Comparison of ENCODE assay signal across 8 cellular contexts in the genomic region with DNA sequence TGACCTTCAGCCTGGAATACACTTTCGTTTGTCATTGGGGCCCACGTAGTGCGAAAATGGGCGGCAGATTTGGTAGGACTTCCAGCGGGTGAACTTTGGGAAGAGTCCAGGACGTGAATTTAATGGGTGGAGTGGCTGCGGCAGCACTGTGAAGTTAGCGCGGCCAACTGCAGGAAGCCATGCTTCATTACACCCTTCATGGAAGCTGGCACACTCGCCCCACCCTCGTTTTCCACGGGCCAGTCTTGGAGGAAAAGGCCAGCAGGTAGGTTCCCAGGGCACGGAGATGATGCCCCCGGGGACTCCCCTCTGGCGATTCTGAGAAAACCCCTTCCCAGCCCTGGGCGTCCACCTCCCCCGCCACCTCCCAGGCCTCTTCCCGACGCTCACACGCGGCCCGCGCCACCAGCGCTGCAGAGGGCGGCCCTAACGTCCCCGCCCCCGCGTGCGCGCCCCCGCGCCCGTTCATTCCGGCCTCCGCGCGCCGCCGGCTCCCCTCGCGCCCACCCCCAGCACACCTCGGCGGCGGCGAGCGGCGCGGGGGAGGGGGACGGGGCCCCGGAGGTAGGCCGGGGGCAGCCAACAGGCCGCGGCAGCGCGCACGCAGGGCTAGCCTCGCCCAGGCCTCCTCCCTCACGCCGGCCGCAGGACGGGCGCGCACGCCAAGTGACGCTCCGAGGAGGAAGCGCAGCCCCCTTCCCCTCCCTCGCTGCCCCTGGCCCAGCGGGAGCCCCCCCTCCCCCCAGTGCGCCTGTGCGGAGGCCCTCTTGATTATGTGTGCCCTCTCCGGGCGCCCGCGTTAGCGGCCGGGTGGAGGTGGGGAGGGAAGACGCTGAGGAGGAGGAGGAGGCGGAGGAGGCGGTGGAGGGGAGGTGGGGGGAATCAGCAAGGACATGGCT. TPM values are rescaled to one million over a fixed set of nuclear protein-coding genes. Genes with fewer than 3 reads are reported as not detected.
DNase-seq lines count a peak whose midpoint lies in the region; ATAC-seq and TF ChIP-seq lines count a peak whose summit lies in the region.

A gene (plus strand): TSS at position 656 of the 899 bp plus-strand sequence. CDS start 413 bp downstream, outside the sequence.

- peak within 1 kb of the TSS; percentile 89 for H3K23ac ChIP-seq in IMR-90 (ENCODE audit: low read depth, low read length)

- H3K4ac ChIP-seq in IMR-90 (ENCODE audit: low read depth, low read length) = peak within 1 kb of the TSS; percentile 87

- peak; percentile 81 for DNase-seq in DMS 273 treated with DMSO at 0.1 percent for 48 hours (lab: John Stamatoyannopoulos, UW)
- peak; percentile 94 for DNase-seq in IMR-90
- DNase-seq in activated T-cell treated with anti-CD3 and anti-CD28 coated beads, Interleukin-2, amount 50 U/mL, for 4 hours = peak; percentile 88
- DNase-seq in myocyte (ENCODE audit: low read depth) = peak; percentile 97
- DNase-seq in stimulated activated CD8-positive, alpha-beta memory T cell treated with anti-CD3 and anti-CD28 coated beads, Interleukin-7, amount 100 ng/mL, for 48 hours (ENCODE audit: extremely low read depth in 1 of 2, low read depth in 1 of 2) = peak; percentile 85 to 88

- no peak within 1 kb of the TSS; the same call in 2 of the 3 replicates for H2BK15ac ChIP-seq in IMR-90 (ENCODE audit: low read depth, low read length)

- no TSS peak for BruUV-seq in IMR-90 (replicated peaks; lab: Mats Ljungman, UMichigan)

- peaks cover 8% of the 10 kb centered on the region; the same call in 1 of the 2 replicates for H4K20me1 ChIP-seq in IMR-90 (ENCODE audit: insufficient read depth, low read length)

- H3K36me3 ChIP-seq in IMR-90 (ENCODE audit: control insufficient read depth, insufficient read depth, low read length) = peaks cover 2% of the 10 kb centered on the region; the same call in 1 of the 2 replicates

- peaks cover under 1 to 15% of the 10 kb centered on the region in 2 experiments for H3K79me1 ChIP-seq in IMR-90 (ENCODE audit: low read depth in 1 of 2, low read length in 2 of 2)

- no peaks in the 10 kb centered on the region for H3K9me3 ChIP-seq in IMR-90 (ENCODE audit: control insufficient read depth, insufficient read depth, low read length)

- peaks cover 19% of the 10 kb centered on the region for H3K4me1 Mint-ChIP-seq in activated T-cell treated with anti-CD3 and anti-CD28 coated beads, Interleukin-2, amount 50 U/mL, for 4 hours (ENCODE audit: low read depth)

- peaks cover 5% of the 10 kb centered on the region for H3K36me3 Mint-ChIP-seq in activated T-cell treated with anti-CD3 and anti-CD28 coated beads, Interleukin-2, amount 50 U/mL, for 4 hours (ENCODE audit: insufficient read depth)

- TF ChIP-seq CTCF in IMR-90 (conservative IDR thresholded peaks at IDR 0.05; ENCODE audit: low read depth, low read length) = peak; percentile 28

- WGBS in IMR-90 (ENCODE audit: extremely low coverage in 2 of 2, insufficient read length in 1 of 2), 2 experiments = 0% methylated on average over 11 of the region's 81 CpGs; no CpG with 5 or more reads in 1 of the 2 experiments

- peak within 1 kb of the TSS; percentile 47 for H4K5ac ChIP-seq in IMR-90 (ENCODE audit: low read depth, low read length)

- peak within 1 kb of the TSS; percentile 81 for H2BK5ac ChIP-seq in IMR-90 (ENCODE audit: low read depth, low read length, poor library complexity, severe bottlenecking)

- POLR2A ChIA-PET in IMR-90 (lab: Charles Lee; ENCODE audit: unreplicated experiment) = no interaction called here

- H3K18ac ChIP-seq in IMR-90 (ENCODE audit: low read depth, low read length) = peak within 1 kb of the TSS; percentile 85

- peak; percentile 59; the same call in 1 of the 2 replicates for TF ChIP-seq POLR2A in IMR-90 (IDR thresholded peaks at IDR 0.05; ENCODE audit: low read depth, low read length)

- TF ChIP-seq RAD21 in IMR-90 (IDR thresholded peaks at IDR 0.05; ENCODE audit: low read length) = no peak; the same call in 1 of the 2 replicates

- H3K27ac ChIP-seq in IMR-90 (ENCODE audit: insufficient read depth, low read length) = peak within 1 kb of the TSS; percentile 97

- peak within 1 kb of the TSS; percentile 92 for H3K56ac ChIP-seq in IMR-90 (ENCODE audit: extremely low read depth, insufficient read depth, low read length)

- ATAC-seq in GM21447 (IDR thresholded peaks at IDR 0.05; ENCODE audit: unreplicated experiment) (peak; percentile 72), IMR-90 (ENCODE audit: low read depth) (peak; percentile 94), esophagus mucosa (peak; percentile 97)
- peak; percentile 86 to 89 for ATAC-seq in activated T-cell treated with anti-CD3 and anti-CD28 coated beads, Interleukin-2, amount 50 U/mL, for 4 hours

- in situ Hi-C loops in IMR-90 (cut with MboI; ENCODE audit: low sequenced_read_pairs) = no loop called here

- peak within 1 kb of the TSS; percentile 91 for H3K14ac ChIP-seq in IMR-90 (replicated peaks; ENCODE audit: low read depth, low read length)

- CTCF ChIA-PET in IMR-90 (lab: Yijun Ruan, JAX) = interaction anchor here (1.3 kb wide), 1 partner anchor 255 kb away, joined by 3 read pairs; no protein-coding TSS in a partner anchor

- H2AK9ac ChIP-seq in IMR-90 (replicated peaks; ENCODE audit: low read depth, low read length, poor library complexity) = peak within 1 kb of the TSS; percentile 95

- H3K4me3 Mint-ChIP-seq in activated T-cell treated with anti-CD3 and anti-CD28 coated beads, Interleukin-2, amount 50 U/mL, for 4 hours = peak within 1 kb of the TSS; percentile 90

- dilution Hi-C loops in IMR-90 (cut with HindIII; ENCODE audit: low sequenced_read_pairs, unreplicated experiment) = no loop called here

- peak within 1 kb of the TSS; percentile 81 for H3K4me2 ChIP-seq in IMR-90 (ENCODE audit: low read depth, low read length)

- H2BK120ac ChIP-seq in IMR-90 (ENCODE audit: low read depth, low read length) = peak within 1 kb of the TSS; percentile 50

- no peaks in the 10 kb centered on the region for H3K9me1 ChIP-seq in IMR-90 (ENCODE audit: insufficient read depth, low read length)

- H3K4me1 ChIP-seq in IMR-90 (ENCODE audit: control insufficient read depth, insufficient read depth, low read length) = 0 out of 2 replicates have a peak, but pooled peaks cover 2% of the 10 kb centered on the region

- intact Hi-C loops in IMR-90 (cut with micrococcal nuclease) = loop anchor here (1.0 to 2.0 kb wide), 3 partner anchors 8 to 255 kb away; no protein-coding TSS in a partner anchor

- H2AK5ac ChIP-seq in IMR-90 (ENCODE audit: low read depth, low read length) = peak within 1 kb of the TSS; percentile 84

- H3K9ac ChIP-seq in IMR-90 (ENCODE audit: low read depth, low read length) = peak within 1 kb of the TSS; percentile 100

- no peak within 1 kb of the TSS for H2BK20ac ChIP-seq in IMR-90 (ENCODE audit: low read depth, low read length)

- peak within 1 kb of the TSS; percentile 92 to 98 for H4K8ac ChIP-seq in IMR-90 (ENCODE audit: low read depth in 2 of 2, low read length in 2 of 2)

- H3K9me3 Mint-ChIP-seq in activated T-cell treated with anti-CD3 and anti-CD28 coated beads, Interleukin-2, amount 50 U/mL, for 4 hours = no peaks in the 10 kb centered on the region

- no peaks in the 10 kb centered on the region for H3K27me3 ChIP-seq in IMR-90 (ENCODE audit: control insufficient read depth, insufficient read depth, low read length)

- H3K4me3 ChIP-seq in IMR-90 (ENCODE audit: insufficient read depth, low read depth, low read length) = peak within 1 kb of the TSS; percentile 89

- H4K91ac ChIP-seq in IMR-90 (ENCODE audit: insufficient read depth, low read depth, low read length) = peak within 1 kb of the TSS; percentile 87

- peak within 1 kb of the TSS; percentile 91 for H2AFZ ChIP-seq in IMR-90 (replicated peaks; ENCODE audit: low read length, poor library complexity)

- H3K27me3 Mint-ChIP-seq in activated T-cell treated with anti-CD3 and anti-CD28 coated beads, Interleukin-2, amount 50 U/mL, for 4 hours (ENCODE audit: low read depth) = no peaks in the 10 kb centered on the region

TF ChIP-seq in IMR-90, 13 proteins besides CTCF, POLR2A, EP300 and RAD21 (continues in another document):
- peak; percentile 38 for TF ChIP-seq BHLHE40 (IDR thresholded peaks at IDR 0.05; ENCODE audit: low read depth, low read length)
- TF ChIP-seq MXI1 (IDR thresholded peaks at IDR 0.05; ENCODE audit: borderline replicate concordance, low read depth, low read length) = peak; percentile 6
- TF ChIP-seq, protein P1, sequence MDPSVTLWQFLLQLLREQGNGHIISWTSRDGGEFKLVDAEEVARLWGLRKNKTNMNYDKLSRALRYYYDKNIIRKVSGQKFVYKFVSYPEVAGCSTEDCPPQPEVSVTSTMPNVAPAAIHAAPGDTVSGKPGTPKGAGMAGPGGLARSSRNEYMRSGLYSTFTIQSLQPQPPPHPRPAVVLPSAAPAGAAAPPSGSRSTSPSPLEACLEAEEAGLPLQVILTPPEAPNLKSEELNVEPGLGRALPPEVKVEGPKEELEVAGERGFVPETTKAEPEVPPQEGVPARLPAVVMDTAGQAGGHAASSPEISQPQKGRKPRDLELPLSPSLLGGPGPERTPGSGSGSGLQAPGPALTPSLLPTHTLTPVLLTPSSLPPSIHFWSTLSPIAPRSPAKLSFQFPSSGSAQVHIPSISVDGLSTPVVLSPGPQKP (IDR thresholded peaks at IDR 0.05; ENCODE audit: borderline replicate concordance, low read depth, low read length) = no peak
- TF ChIP-seq FOS (IDR thresholded peaks at IDR 0.05; ENCODE audit: low read depth, low read length) = no peak

TF ChIP-seq in PFSK-1, 5 proteins besides CTCF, POLR2A, EP300 and RAD21 (continues in another document):
- peak; percentile 2; the same call in 1 of the 2 replicates for TF ChIP-seq SIN3A (IDR thresholded peaks at IDR 0.05; ENCODE audit: borderline replicate concordance, insufficient read depth, low read length)

RNA-seq across cellular contexts. Expression of the gene that starts here (rescaled TPM):
- total RNA-seq in IMR-90 (2012; rRNA removed) (29.0 and 31.9 TPM in 2 replicates), esophagus mucosa (31.0 TPM), myocyte (15.5 and 20.4 TPM in 2 replicates)
- polyA plus RNA-seq in IMR-90 (2012; rRNA removed) = 22.5 and 23.9 TPM in 2 replicates
- polyA plus RNA-seq in IMR-90 (2012; cell fraction: cytosol; rRNA removed) = 7.2 and 17.6 TPM in 2 replicates
- 27.3 and 103 TPM in 2 replicates for polyA plus RNA-seq in IMR-90 (2012; cell fraction: nucleus; rRNA removed; ENCODE audit: low replicate concordance)
- 61.1 TPM for polyA plus RNA-seq in PFSK-1 (2012; ENCODE audit: insufficient read length, low read depth)
- 10 to 100 TPM; 28.6 to 30.6 (median 29.4) TPM for total RNA-seq in activated T-cell treated with anti-CD3 and anti-CD28 coated beads, Interleukin-2, amount 50 U/mL, for 4 hours
- 13.4 TPM for polyA plus RNA-seq in myocyte (2012)

Comparison
In these comparisons a context has a peak if more than half of its experiments do, and no peak if none do; other contexts are left out.
1. Peak in every context shown above with its lines: DNase-seq, ATAC-seq, H3K4me3 ChIP-seq and H3K27ac ChIP-seq.